ENCODE assay signal across 10 cellular contexts in genomic region chr17:41679740-41680425, GRCh38. TPM values are rescaled to one million over a fixed set of nuclear protein-coding genes. Genes with fewer than 3 reads are reported as not detected.
DNase-seq lines count a peak whose midpoint lies in the region; ATAC-seq and TF ChIP-seq lines count a peak whose summit lies in the region.
"Had no signal": no experiment of that assay in that cellular context is flagged by ENCODE, and none has a peak within 500 bp of the region (broad histone marks: within the 10 kb centered on the region; RNA-seq: fewer than 3 reads in every experiment).

No MANE protein-coding gene starts in this region.

- H3K9ac ChIP-seq in IMR-90 (ENCODE audit: low read depth, low read length) (no peak overlapping the region), neural cell (ENCODE audit: low read length) (no peak overlapping the region)

- H3K4me3 Mint-ChIP-seq in CD8-positive, alpha-beta T cell: peak overlapping the region; percentile 86
- H3K4me3 Mint-ChIP-seq in brain (no peak overlapping the region), chondrocyte (ENCODE audit: unreplicated experiment) (no peak overlapping the region)

- POLR2A ChIA-PET in CD8-positive, alpha-beta T cell (lab: Charles Lee): interaction anchor here (1.0 to 5.6 kb wide), 5 partner anchors 10 to 372 kb away, joined by 3 to 159 read pairs (median 6); partner anchors contain the start of gene EIF1
- POLR2A ChIA-PET in IMR-90 (lab: Charles Lee; ENCODE audit: unreplicated experiment): interaction anchor here (0.6 to 1.7 kb wide), 3 partner anchors 8 to 861 kb away, joined by 3 to 9 read pairs (median 4); partner anchors contain the start of gene EIF1

- H3K56ac ChIP-seq in IMR-90 (ENCODE audit: extremely low read depth, insufficient read depth, low read length): no peak overlapping the region

- dilution Hi-C loops in IMR-90 (cut with HindIII; ENCODE audit: low sequenced_read_pairs, unreplicated experiment): no loop called here

- no peaks in the 10 kb centered on the region for H3K79me1 ChIP-seq in IMR-90 (ENCODE audit: low read depth in 1 of 2, low read length in 2 of 2)

- no peak overlapping the region for H4K5ac ChIP-seq in IMR-90 (ENCODE audit: low read depth, low read length)

- no peak overlapping the region for H3K23ac ChIP-seq in IMR-90 (ENCODE audit: low read depth, low read length)

- DNase-seq in CD8-positive, alpha-beta T cell: no peak
- DNase-seq in IMR-90 (no peak), chondrocyte (ENCODE audit: low spot score) (no peak), suprapubic skin (ENCODE audit: low spot score in 2 of 2) (no peak)

- H3K27ac Mint-ChIP-seq in CD8-positive, alpha-beta T cell: peak overlapping the region; percentile 97
- H3K27ac Mint-ChIP-seq in brain: peak overlapping the region; percentile 24 to 92 (median 84)
- no peak overlapping the region for H3K27ac Mint-ChIP-seq in chondrocyte (ENCODE audit: unreplicated experiment)

- H2AFZ ChIP-seq in IMR-90 (replicated peaks; ENCODE audit: low read length, poor library complexity): peak overlapping the region; percentile 32
- H2AFZ ChIP-seq in neural cell (ENCODE audit: low read depth, low read length): peak overlapping the region; percentile 14

- no peaks in the 10 kb centered on the region for H3K27me3 ChIP-seq in CD8-positive, alpha-beta T cell (ENCODE audit: insufficient read depth, low read length)
- peaks cover 12% of the 10 kb centered on the region for H3K27me3 ChIP-seq in IMR-90 (ENCODE audit: control insufficient read depth, insufficient read depth, low read length)
- H3K27me3 ChIP-seq in neural cell (ENCODE audit: insufficient read depth, low read depth, low read length): no peaks in the 10 kb centered on the region
- no peaks in the 10 kb centered on the region for H3K27me3 ChIP-seq in suprapubic skin
- H3K27me3 ChIP-seq: adrenal gland had no signal

- H3K9me1 ChIP-seq in IMR-90 (ENCODE audit: insufficient read depth, low read length): no peaks in the 10 kb centered on the region

- CTCF ChIA-PET in CD8-positive, alpha-beta T cell (lab: Charles Lee): interaction anchor here (0.6 to 6.8 kb wide), 7 partner anchors 10 to 31 kb away, joined by 3 to 72 read pairs (median 22); partner anchors contain the start of gene EIF1
- CTCF ChIA-PET in IMR-90 (lab: Yijun Ruan, JAX): interaction anchor here (1.0 to 1.3 kb wide), 2 partner anchors 8 to 10 kb away, joined by 3 to 4 read pairs; partner anchors contain the start of gene EIF1

- TF ChIP-seq EP300 in neural cell (conservative IDR thresholded peaks at IDR 0.05; ENCODE audit: poor library complexity, severe bottlenecking) (no peak), suprapubic skin (IDR thresholded peaks at IDR 0.05) (no peak)

- no peak overlapping the region for H2BK15ac ChIP-seq in IMR-90 (ENCODE audit: low read depth, low read length)

- in situ Hi-C loops in IMR-90 (cut with MboI; ENCODE audit: low sequenced_read_pairs): no loop called here

- no peaks in the 10 kb centered on the region for H3K9me3 Mint-ChIP-seq in CD8-positive, alpha-beta T cell
- H3K9me3 Mint-ChIP-seq in brain (peaks cover 0 to 11% (median 2%) of the 10 kb centered on the region in 5 experiments), chondrocyte (ENCODE audit: low read depth) (no peaks in the 10 kb centered on the region)

- no peak overlapping the region for H3K4ac ChIP-seq in IMR-90 (ENCODE audit: low read depth, low read length)

- no peak for ATAC-seq in CD8-positive, alpha-beta T cell
- ATAC-seq in IMR-90 (ENCODE audit: low read depth) (no peak), GM18519 (IDR thresholded peaks at IDR 0.05; ENCODE audit: low FRiP score, unreplicated experiment) (no peak)

- peaks cover 14% of the 10 kb centered on the region for H3K4me1 ChIP-seq in CD8-positive, alpha-beta T cell (ENCODE audit: insufficient read depth, low read length)
- H3K4me1 ChIP-seq in IMR-90 (ENCODE audit: control insufficient read depth, insufficient read depth, low read length): peaks cover 6% of the 10 kb centered on the region
- H3K4me1 ChIP-seq in suprapubic skin: peaks cover 38% of the 10 kb centered on the region
- H3K4me1 ChIP-seq: adrenal gland had no signal

- no peaks in the 10 kb centered on the region for H3K79me2 ChIP-seq in neural cell (replicated peaks; ENCODE audit: insufficient read depth, low read length)

- TF ChIP-seq POLR2A in IMR-90 (IDR thresholded peaks at IDR 0.05; ENCODE audit: low read depth, low read length) (no peak), suprapubic skin (IDR thresholded peaks at IDR 0.05) (no peak)

- H2BK20ac ChIP-seq in IMR-90 (ENCODE audit: low read depth, low read length): no peak overlapping the region

- H3F3A ChIP-seq in neural cell (ENCODE audit: insufficient read depth, low read length, poor library complexity, severe bottlenecking): peaks cover 5% of the 10 kb centered on the region

- H4K20me1 ChIP-seq in IMR-90 (ENCODE audit: insufficient read depth, low read length) (no peaks in the 10 kb centered on the region), neural cell (ENCODE audit: insufficient read depth) (no peaks in the 10 kb centered on the region)

- H3K9me2 ChIP-seq in neural cell (ENCODE audit: insufficient read depth, low read length): no peaks in the 10 kb centered on the region

- H4K91ac ChIP-seq in IMR-90 (ENCODE audit: insufficient read depth, low read depth, low read length): no peak overlapping the region

- H3K18ac ChIP-seq in IMR-90 (ENCODE audit: low read depth, low read length): no peak overlapping the region

- H3K4me3 ChIP-seq in CD8-positive, alpha-beta T cell (ENCODE audit: low read depth, low read length): peak overlapping the region; percentile 52
- H3K4me3 ChIP-seq in IMR-90 (ENCODE audit: insufficient read depth, low read depth, low read length) (no peak overlapping the region), neural cell (ENCODE audit: low read length) (no peak overlapping the region), suprapubic skin (no peak overlapping the region)
- H3K4me3 ChIP-seq: adrenal gland had no signal

- no peak overlapping the region for H4K8ac ChIP-seq in IMR-90 (ENCODE audit: low read depth in 2 of 2, low read length in 2 of 2)

- no peak overlapping the region for H3K4me2 ChIP-seq in IMR-90 (ENCODE audit: low read depth, low read length)
- H3K4me2 ChIP-seq in neural cell (ENCODE audit: low read length): no peak overlapping the region

- H2BK5ac ChIP-seq in IMR-90 (ENCODE audit: low read depth, low read length, poor library complexity, severe bottlenecking): no peak overlapping the region

- no peak for TF ChIP-seq RAD21 in IMR-90 (IDR thresholded peaks at IDR 0.05; ENCODE audit: low read length)
- TF ChIP-seq RAD21 in neural cell (conservative IDR thresholded peaks at IDR 0.05): no peak

- intact Hi-C loops in CD8-positive, alpha-beta T cell (cut with DNase I, micrococcal nuclease): loop anchor here (1.0 to 5.0 kb wide), 4 partner anchors 8 to 1393 kb away; partner anchors contain the start of genes EIF1 (in 2 of the 2) and CDC6 (in 1 of the 2)
- intact Hi-C loops in IMR-90 (cut with micrococcal nuclease): no loop called here

- H3K36me3 ChIP-seq in CD8-positive, alpha-beta T cell (ENCODE audit: insufficient read depth, low read length): no peaks in the 10 kb centered on the region
- H3K36me3 ChIP-seq in IMR-90 (ENCODE audit: control insufficient read depth, insufficient read depth, low read length): no peaks in the 10 kb centered on the region
- H3K36me3 ChIP-seq in neural cell (ENCODE audit: insufficient read depth, low read length): no peaks in the 10 kb centered on the region
- no peaks in the 10 kb centered on the region for H3K36me3 ChIP-seq in suprapubic skin
- H3K36me3 ChIP-seq: adrenal gland had no signal

- H3K14ac ChIP-seq in IMR-90 (replicated peaks; ENCODE audit: low read depth, low read length): no peak overlapping the region

- H2BK120ac ChIP-seq in IMR-90 (ENCODE audit: low read depth, low read length): no peak overlapping the region

- WGBS in IMR-90 (ENCODE audit: extremely low coverage in 2 of 2, insufficient read length in 1 of 2), 2 experiments: no CpG with 5 or more reads among the region's 5 CpGs
- 86% methylated on average over 5 of the region's 5 CpGs for WGBS in suprapubic skin

- H2AK9ac ChIP-seq in IMR-90 (replicated peaks; ENCODE audit: low read depth, low read length, poor library complexity): no peak overlapping the region

- no peak overlapping the region for H2AK5ac ChIP-seq in IMR-90 (ENCODE audit: low read depth, low read length)

- no peaks in the 10 kb centered on the region for H3K27me3 Mint-ChIP-seq in CD8-positive, alpha-beta T cell (ENCODE audit: low read depth)
- peaks cover 13% of the 10 kb centered on the region for H3K27me3 Mint-ChIP-seq in brain
- no peaks in the 10 kb centered on the region for H3K27me3 Mint-ChIP-seq in chondrocyte (ENCODE audit: low read depth)

- no peaks in the 10 kb centered on the region for H3K36me3 Mint-ChIP-seq in CD8-positive, alpha-beta T cell
- no peaks in the 10 kb centered on the region for H3K36me3 Mint-ChIP-seq in brain
- H3K36me3 Mint-ChIP-seq in chondrocyte (ENCODE audit: low read depth): no peaks in the 10 kb centered on the region

- peaks cover 24% of the 10 kb centered on the region for H3K4me1 Mint-ChIP-seq in CD8-positive, alpha-beta T cell (ENCODE audit: low read depth)
- peaks cover 59% of the 10 kb centered on the region for H3K4me1 Mint-ChIP-seq in brain
- H3K4me1 Mint-ChIP-seq in chondrocyte (ENCODE audit: low read depth): peaks cover 21% of the 10 kb centered on the region

- peak overlapping the region; percentile 64 for H3K27ac ChIP-seq in CD8-positive, alpha-beta T cell (ENCODE audit: low read depth, low read length)
- H3K27ac ChIP-seq in IMR-90 (ENCODE audit: insufficient read depth, low read length) (no peak overlapping the region), neural cell (ENCODE audit: low read length) (no peak overlapping the region), suprapubic skin (no peak overlapping the region)

- no TSS peak for BruUV-seq in IMR-90 (replicated peaks; lab: Mats Ljungman, UMichigan)

- H3K9me3 ChIP-seq in CD8-positive, alpha-beta T cell (ENCODE audit: low read length): no peaks in the 10 kb centered on the region
- H3K9me3 ChIP-seq in IMR-90 (ENCODE audit: control insufficient read depth, insufficient read depth, low read length): no peaks in the 10 kb centered on the region
- no peaks in the 10 kb centered on the region for H3K9me3 ChIP-seq in neural cell (ENCODE audit: low read length)
- H3K9me3 ChIP-seq in suprapubic skin: no peaks in the 10 kb centered on the region
- H3K9me3 ChIP-seq: adrenal gland had no signal

- no peak for TF ChIP-seq CTCF in CD8-positive, alpha-beta T cell (IDR thresholded peaks at IDR 0.05)
- TF ChIP-seq CTCF in IMR-90 (conservative IDR thresholded peaks at IDR 0.05; ENCODE audit: low read depth, low read length): no peak
- no peak for TF ChIP-seq CTCF in brain (conservative IDR thresholded peaks at IDR 0.05)
- no peak for TF ChIP-seq CTCF in neural cell (IDR thresholded peaks at IDR 0.05; ENCODE audit: poor library complexity, severe bottlenecking)
- no peak for TF ChIP-seq CTCF in chondrocyte (IDR thresholded peaks at IDR 0.05)
- TF ChIP-seq CTCF in suprapubic skin (IDR thresholded peaks at IDR 0.05): no peak

RNA-seq across cellular contexts. Expression of gene EIF1, which starts 8.8 kb away (rescaled TPM):
- 1,000 to 10,000 TPM; 3,749 to 3,996 TPM for total RNA-seq in CD8-positive, alpha-beta T cell
- total RNA-seq in IMR-90 (2012; rRNA removed): 89.4 and 102 TPM in 2 replicates
- polyA plus RNA-seq in IMR-90 (2012; rRNA removed): 381 and 388 TPM in 2 replicates
- 195 and 266 TPM in 2 replicates for polyA plus RNA-seq in IMR-90 (2012; cell fraction: cytosol; rRNA removed)
- polyA plus RNA-seq in IMR-90 (2012; cell fraction: nucleus; rRNA removed; ENCODE audit: low replicate concordance): 262 and 802 TPM in 2 replicates
- 1,760 TPM for polyA plus RNA-seq in brain (ENCODE audit: insufficient read depth, low read depth, low replicate concordance)
- 257 and 258 TPM in 2 replicates for polyA plus RNA-seq in neural cell
- polyA minus RNA-seq in neural cell: 199 and 224 TPM in 2 replicates
- 572 to 1,015 TPM (median 990 TPM) in 3 replicates for total RNA-seq in chondrocyte
- 100 to 1,000 TPM; 238 to 471 (median 430) TPM for total RNA-seq in suprapubic skin

RNA-seq across cellular contexts. Expression of gene GAST, which starts 32.2 kb away (rescaled TPM):
- not detected for total RNA-seq in CD8-positive, alpha-beta T cell
- total RNA-seq in IMR-90 (2012; rRNA removed) (not detected in 2 replicates), chondrocyte (not detected in 3 replicates), suprapubic skin (not detected)
- polyA plus RNA-seq in IMR-90 (2012; rRNA removed) (not detected in 2 replicates), brain (ENCODE audit: insufficient read depth, low read depth, low replicate concordance) (not detected), neural cell (not detected in 2 replicates)
- polyA plus RNA-seq in IMR-90 (2012; cell fraction: cytosol; rRNA removed): not detected in 2 replicates
- not detected in 2 replicates for polyA plus RNA-seq in IMR-90 (2012; cell fraction: nucleus; rRNA removed; ENCODE audit: low replicate concordance)
- polyA minus RNA-seq in neural cell: not detected in 2 replicates
- total RNA-seq: adrenal gland, HT-29, renal cortical epithelial cell had no signal
- polyA plus RNA-seq: adrenal gland had no signal

RNA-seq across cellular contexts. Expression of gene HAP1, which starts 54.6 kb away (rescaled TPM):
- total RNA-seq in CD8-positive, alpha-beta T cell: not detected
- total RNA-seq in IMR-90 (2012; rRNA removed) (under 0.01 TPM in 1 of 2 replicates, not detected in the other), chondrocyte (not detected in 3 replicates), suprapubic skin (1 to 10 TPM; 1.0 to 9.3 (median 1.2) TPM)
- polyA plus RNA-seq in IMR-90 (2012; rRNA removed) (0.09 and 0.11 TPM in 2 replicates), brain (ENCODE audit: insufficient read depth, low read depth, low replicate concordance) (3.9 TPM), neural cell (0.79 and 1.5 TPM in 2 replicates)
- 0.02 and 0.03 TPM in 2 replicates for polyA plus RNA-seq in IMR-90 (2012; cell fraction: cytosol; rRNA removed)
- 1.1 and 1.3 TPM in 2 replicates for polyA plus RNA-seq in IMR-90 (2012; cell fraction: nucleus; rRNA removed; ENCODE audit: low replicate concordance)
- polyA minus RNA-seq in neural cell: 0.97 and 1.0 TPM in 2 replicates
- total RNA-seq: HT-29 had no signal

RNA-seq across cellular contexts. Expression of gene KRT17, which starts 55.5 kb away (rescaled TPM):
- not detected for total RNA-seq in CD8-positive, alpha-beta T cell
- 2.5 TPM in 2 replicates for total RNA-seq in IMR-90 (2012; rRNA removed)
- 4.6 and 5.3 TPM in 2 replicates for polyA plus RNA-seq in IMR-90 (2012; rRNA removed)
- 5.6 and 6.7 TPM in 2 replicates for polyA plus RNA-seq in IMR-90 (2012; cell fraction: cytosol; rRNA removed)
- 1.6 and 2.2 TPM in 2 replicates for polyA plus RNA-seq in IMR-90 (2012; cell fraction: nucleus; rRNA removed; ENCODE audit: low replicate concordance)
- polyA plus RNA-seq in brain (ENCODE audit: insufficient read depth, low read depth, low replicate concordance): 16.0 TPM
- polyA plus RNA-seq in neural cell: 0.78 TPM in 1 of 2 replicates, not detected in the other
- polyA minus RNA-seq in neural cell: not detected in 2 replicates
- total RNA-seq in chondrocyte: 183 to 261 TPM (median 258 TPM) in 3 replicates
- 1,000 to 10,000 TPM in 2 of 4 donors, 100 to 1,000 TPM in 2; 434 to 2,751 (median 1,314) TPM for total RNA-seq in suprapubic skin
